1 cellular context compared by ENCODE assay signal in genomic region chr16:89346869-89347268, GRCh38.
TF ChIP-seq lines count a peak whose summit lies in the region.

No MANE protein-coding gene starts in this region.

TF ChIP-seq in GM23338, 12 proteins besides CTCF, POLR2A, EP300 and RAD21 (continued from another document):
- TF ChIP-seq ZNF462 (CRISPR knock-in tag; IDR thresholded peaks at IDR 0.05) (no peak), EZH2 (IDR thresholded peaks at IDR 0.05; ENCODE audit: low read depth, unreplicated experiment) (no peak), REST (IDR thresholded peaks at IDR 0.05; ENCODE audit: unreplicated experiment) (no peak)
